8 cellular contexts compared by ENCODE assay signal in genomic region chr11:46918087-46918751, GRCh38. TPM values are rescaled to one million over a fixed set of nuclear protein-coding genes. Genes with fewer than 3 reads are reported as not detected.
DNase-seq lines count a peak whose midpoint lies in the region; ATAC-seq and TF ChIP-seq lines count a peak whose summit lies in the region.

A gene with protein sequence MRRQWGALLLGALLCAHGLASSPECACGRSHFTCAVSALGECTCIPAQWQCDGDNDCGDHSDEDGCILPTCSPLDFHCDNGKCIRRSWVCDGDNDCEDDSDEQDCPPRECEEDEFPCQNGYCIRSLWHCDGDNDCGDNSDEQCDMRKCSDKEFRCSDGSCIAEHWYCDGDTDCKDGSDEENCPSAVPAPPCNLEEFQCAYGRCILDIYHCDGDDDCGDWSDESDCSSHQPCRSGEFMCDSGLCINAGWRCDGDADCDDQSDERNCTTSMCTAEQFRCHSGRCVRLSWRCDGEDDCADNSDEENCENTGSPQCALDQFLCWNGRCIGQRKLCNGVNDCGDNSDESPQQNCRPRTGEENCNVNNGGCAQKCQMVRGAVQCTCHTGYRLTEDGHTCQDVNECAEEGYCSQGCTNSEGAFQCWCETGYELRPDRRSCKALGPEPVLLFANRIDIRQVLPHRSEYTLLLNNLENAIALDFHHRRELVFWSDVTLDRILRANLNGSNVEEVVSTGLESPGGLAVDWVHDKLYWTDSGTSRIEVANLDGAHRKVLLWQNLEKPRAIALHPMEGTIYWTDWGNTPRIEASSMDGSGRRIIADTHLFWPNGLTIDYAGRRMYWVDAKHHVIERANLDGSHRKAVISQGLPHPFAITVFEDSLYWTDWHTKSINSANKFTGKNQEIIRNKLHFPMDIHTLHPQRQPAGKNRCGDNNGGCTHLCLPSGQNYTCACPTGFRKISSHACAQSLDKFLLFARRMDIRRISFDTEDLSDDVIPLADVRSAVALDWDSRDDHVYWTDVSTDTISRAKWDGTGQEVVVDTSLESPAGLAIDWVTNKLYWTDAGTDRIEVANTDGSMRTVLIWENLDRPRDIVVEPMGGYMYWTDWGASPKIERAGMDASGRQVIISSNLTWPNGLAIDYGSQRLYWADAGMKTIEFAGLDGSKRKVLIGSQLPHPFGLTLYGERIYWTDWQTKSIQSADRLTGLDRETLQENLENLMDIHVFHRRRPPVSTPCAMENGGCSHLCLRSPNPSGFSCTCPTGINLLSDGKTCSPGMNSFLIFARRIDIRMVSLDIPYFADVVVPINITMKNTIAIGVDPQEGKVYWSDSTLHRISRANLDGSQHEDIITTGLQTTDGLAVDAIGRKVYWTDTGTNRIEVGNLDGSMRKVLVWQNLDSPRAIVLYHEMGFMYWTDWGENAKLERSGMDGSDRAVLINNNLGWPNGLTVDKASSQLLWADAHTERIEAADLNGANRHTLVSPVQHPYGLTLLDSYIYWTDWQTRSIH (N-terminal part only) (minus strand): TSS chr11:46918550. CDS start chr11:46918379, 171 bp downstream.

- H3F3A ChIP-seq in OCI-LY1 (ENCODE audit: insufficient read depth, low read length), result no peaks in the 10 kb centered on the region

- ATAC-seq in activated naive CD8-positive, alpha-beta T cell treated with anti-CD3 and anti-CD28 coated beads, Interleukin-2, amount 10 ng/mL, durations not matched to agents 7 days and 5 days (ENCODE audit: low read depth), result peak; percentile 53
- ATAC-seq in left cardiac atrium (peak; percentile 42 to 62), HG03039 (IDR thresholded peaks at IDR 0.05; ENCODE audit: unreplicated experiment) (no peak)

- no peaks in the 10 kb centered on the region for H3K9me3 ChIP-seq in OCI-LY1 (ENCODE audit: low read length)

- no peaks in the 10 kb centered on the region for H4K20me1 ChIP-seq in OCI-LY1 (ENCODE audit: insufficient read depth, low read length)

- H3K27ac Mint-ChIP-seq in activated naive CD8-positive, alpha-beta T cell treated with anti-CD3 and anti-CD28 coated beads, Interleukin-2, amount 10 ng/mL, durations not matched to agents 7 days and 5 days, result no peak within 1 kb of the TSS
- H3K27ac Mint-ChIP-seq in progenitor cell of endocrine pancreas, result peak within 1 kb of the TSS; percentile 62

- H3K27ac ChIP-seq in OCI-LY1 (ENCODE audit: low read depth, low read length, poor library complexity, severe bottlenecking), result peak within 1 kb of the TSS; percentile 52

- peaks cover 44% of the 10 kb centered on the region for H3K4me1 ChIP-seq in OCI-LY1 (ENCODE audit: insufficient read depth, low read length, severe bottlenecking)

- peak within 1 kb of the TSS; percentile 74 for H3K9ac ChIP-seq in OCI-LY1 (ENCODE audit: low read length)

- TF ChIP-seq CTCF in OCI-LY1 (IDR thresholded peaks at IDR 0.05; ENCODE audit: low read length) (no peak), progenitor cell of endocrine pancreas (IDR thresholded peaks at IDR 0.05; ENCODE audit: unreplicated experiment) (peak; percentile 23)

- H2AFZ ChIP-seq in OCI-LY1 (ENCODE audit: low read length), result 0 out of 2 replicates have a peak within 1 kb of the TSS, but pooled peaks have one; percentile 67

- no peaks in the 10 kb centered on the region for H3K79me2 ChIP-seq in OCI-LY1 (ENCODE audit: insufficient read depth, low read length)

- H3K4me2 ChIP-seq in OCI-LY1 (ENCODE audit: low read length), result peak within 1 kb of the TSS; percentile 82

- intact Hi-C loops in left cardiac atrium (cut with DNase I), result loop anchor here in 1 of 2 donors (5.0 kb wide), 1 partner anchor 84 kb away; no protein-coding TSS in a partner anchor

- H3K36me3 ChIP-seq in OCI-LY1 (ENCODE audit: insufficient read depth, low read length), result no peaks in the 10 kb centered on the region

- peaks cover 66% of the 10 kb centered on the region for H3K27me3 Mint-ChIP-seq in activated naive CD8-positive, alpha-beta T cell treated with anti-CD3 and anti-CD28 coated beads, Interleukin-2, amount 10 ng/mL, durations not matched to agents 7 days and 5 days
- H3K27me3 Mint-ChIP-seq in progenitor cell of endocrine pancreas, result peaks cover 57% of the 10 kb centered on the region

- no peaks in the 10 kb centered on the region for H3K27me3 ChIP-seq in OCI-LY1 (ENCODE audit: insufficient read depth, low read length)

- H3K9me2 ChIP-seq in OCI-LY1 (ENCODE audit: low read depth, low read length), result no peaks in the 10 kb centered on the region

- peaks cover 25% of the 10 kb centered on the region for H3K4me1 Mint-ChIP-seq in activated naive CD8-positive, alpha-beta T cell treated with anti-CD3 and anti-CD28 coated beads, Interleukin-2, amount 10 ng/mL, durations not matched to agents 7 days and 5 days
- H3K4me1 Mint-ChIP-seq in progenitor cell of endocrine pancreas (ENCODE audit: low read depth), result peaks cover 10% of the 10 kb centered on the region

- H3K4me3 ChIP-seq in OCI-LY1 (ENCODE audit: low read depth, low read length, poor library complexity, severe bottlenecking), result peak within 1 kb of the TSS; percentile 77

- peak; percentile 45 for DNase-seq in stimulated activated CD4-positive, alpha-beta T cell treated with anti-CD3 and anti-CD28 coated beads, Interleukin-12 subunit alpha, Interleukin-12 subunit beta, amount 100 ng/mL, for 4 hours
- DNase-seq in stimulated activated CD4-positive, alpha-beta T cell treated with anti-CD3 and anti-CD28 coated beads, Interleukin-1b, Interleukin-23, amount 100 ng/mL, for 48 hours, result no peak
- DNase-seq in activated naive CD8-positive, alpha-beta T cell treated with anti-CD3 and anti-CD28 coated beads, Interleukin-2, amount 10 ng/mL, durations not matched to agents 7 days and 5 days, result peak; percentile 66
- DNase-seq in left cardiac atrium (peak; percentile 63), progenitor cell of endocrine pancreas (ENCODE audit: low spot score, unreplicated experiment) (peak; percentile 33), NOMO-1 treated with dmso at 0.1 percent for 144 hours (lab: John Stamatoyannopoulos, UW; ENCODE audit: unreplicated experiment) (no peak)

- POLR2A ChIA-PET in activated naive CD8-positive, alpha-beta T cell treated with anti-CD3 and anti-CD28 coated beads, Interleukin-2, amount 10 ng/mL, durations not matched to agents 7 days and 5 days (lab: Charles Lee), result no interaction called here

- H3K9me3 Mint-ChIP-seq in activated naive CD8-positive, alpha-beta T cell treated with anti-CD3 and anti-CD28 coated beads, Interleukin-2, amount 10 ng/mL, durations not matched to agents 7 days and 5 days, result no peaks in the 10 kb centered on the region
- H3K9me3 Mint-ChIP-seq in progenitor cell of endocrine pancreas (ENCODE audit: low read depth), result no peaks in the 10 kb centered on the region

- no peaks in the 10 kb centered on the region for H3K36me3 Mint-ChIP-seq in activated naive CD8-positive, alpha-beta T cell treated with anti-CD3 and anti-CD28 coated beads, Interleukin-2, amount 10 ng/mL, durations not matched to agents 7 days and 5 days
- H3K36me3 Mint-ChIP-seq in progenitor cell of endocrine pancreas (ENCODE audit: insufficient read depth), result no peaks in the 10 kb centered on the region

- H3K4me3 Mint-ChIP-seq in activated naive CD8-positive, alpha-beta T cell treated with anti-CD3 and anti-CD28 coated beads, Interleukin-2, amount 10 ng/mL, durations not matched to agents 7 days and 5 days, result peak within 1 kb of the TSS; percentile 77
- H3K4me3 Mint-ChIP-seq in progenitor cell of endocrine pancreas (ENCODE audit: low read depth), result peak within 1 kb of the TSS; percentile 78

RNA-seq across cellular contexts. Expression of the gene that starts here (rescaled TPM):
- under 1 TPM in 1 of 2 experiments, not detected in 1; 0.06 TPM for total RNA-seq in activated naive CD8-positive, alpha-beta T cell treated with anti-CD3 and anti-CD28 coated beads, Interleukin-2, amount 10 ng/mL, durations not matched to agents 7 days and 5 days
- total RNA-seq in left cardiac atrium (10 to 100 TPM; 20.2 to 21.0 TPM), progenitor cell of endocrine pancreas (8.7 and 11.0 TPM in 2 replicates)

Comparison
In these comparisons a context has a peak if more than half of its experiments do, and no peak if none do; other contexts are left out.
1. DNase-seq: peak in stimulated activated CD4-positive, alpha-beta T cell treated with anti-CD3 and anti-CD28 coated beads, Interleukin-12 subunit alpha, Interleukin-12 subunit beta, amount 100 ng/mL, for 4 hours (single experiment), left cardiac atrium (single experiment) and progenitor cell of endocrine pancreas (single experiment); none in stimulated activated CD4-positive, alpha-beta T cell treated with anti-CD3 and anti-CD28 coated beads, Interleukin-1b, Interleukin-23, amount 100 ng/mL, for 48 hours (single experiment) and NOMO-1 treated with dmso at 0.1 percent for 144 hours (single experiment).
2. Peak in DNase-seq and ATAC-seq in activated naive CD8-positive, alpha-beta T cell treated with anti-CD3 and anti-CD28 coated beads, Interleukin-2, amount 10 ng/mL, durations not matched to agents 7 days and 5 days; RNA of the gene not detected or under 1 TPM.